Comparison of ENCODE assay signal across 8 cellular contexts in genomic region chr13:36736119-36736726, GRCh38.
DNase-seq lines count a peak whose midpoint lies in the region; ATAC-seq and TF ChIP-seq lines count a peak whose summit lies in the region.

No MANE protein-coding gene starts in this region.

- peak; percentile 65 for TF ChIP-seq CTCF in lower lobe of right lung (IDR thresholded peaks at IDR 0.05)
- TF ChIP-seq CTCF in stomach (IDR thresholded peaks at IDR 0.05) = peak in 5 of 7 experiments; percentile 19 to 78 (median 49)

- H3K9ac ChIP-seq in Karpas-422 (ENCODE audit: low read length) = no peak overlapping the region

- no peak overlapping the region for H3K27ac ChIP-seq in Karpas-422 (ENCODE audit: low read length)
- no peak overlapping the region for H3K27ac ChIP-seq in lower lobe of right lung
- no peak overlapping the region for H3K27ac ChIP-seq in stomach

- no peak overlapping the region for H3K4me2 ChIP-seq in Karpas-422 (ENCODE audit: low read depth, low read length, poor library complexity, severe bottlenecking)

- in situ Hi-C loops in SK-MEL-5 (cut with HindIII; ENCODE audit: low pct_unique_long_range_greater_than_20kb, low sequenced_read_pairs) = no loop called here

- 16 to 21% (median 17%) methylated on average over 4 of the region's 4 CpGs for WGBS in stomach, 5 donors

- H3K9me3 ChIP-seq in Karpas-422 (ENCODE audit: low read length) = no peaks in the 10 kb centered on the region
- no peaks in the 10 kb centered on the region for H3K9me3 ChIP-seq in lower lobe of right lung
- no peaks in the 10 kb centered on the region for H3K9me3 ChIP-seq in stomach

- no peaks in the 10 kb centered on the region for H4K20me1 ChIP-seq in Karpas-422 (ENCODE audit: insufficient read depth, low read depth, low read length)

- H3K4me1 ChIP-seq in Karpas-422 (ENCODE audit: low read length) = peaks cover 6% of the 10 kb centered on the region; the same call in 1 of the 2 replicates
- no peaks in the 10 kb centered on the region for H3K4me1 ChIP-seq in lower lobe of right lung
- H3K4me1 ChIP-seq in stomach = no peaks in the 10 kb centered on the region

- H3K36me3 ChIP-seq in Karpas-422 (ENCODE audit: insufficient read depth, low read length) (no peaks in the 10 kb centered on the region), lower lobe of right lung (no peaks in the 10 kb centered on the region), stomach (no peaks in the 10 kb centered on the region)

- intact Hi-C loops in lower lobe of right lung (cut with DNase I) (no loop called here), stomach (cut with DNase I; ENCODE audit: low total_unique reads) (loop anchor here (10.0 kb wide), 1 partner anchor 451 kb away; no protein-coding TSS in a partner anchor)

- no peak overlapping the region for H2AFZ ChIP-seq in Karpas-422 (ENCODE audit: low read length)

- ATAC-seq in lower lobe of right lung = no peak
- ATAC-seq in GM18870 (IDR thresholded peaks at IDR 0.05; ENCODE audit: unreplicated experiment) = no peak

- peak; percentile 71 for DNase-seq in DMS 273 (lab: John Stamatoyannopoulos, UW; ENCODE audit: unreplicated experiment)
- DNase-seq in DMS 273 treated with DMSO at 0.1 percent for 48 hours (lab: John Stamatoyannopoulos, UW) = no peak
- peak; percentile 73 for DNase-seq in Karpas-422
- DNase-seq in SK-MEL-5 (ENCODE audit: low read depth, low spot score) = peak; percentile 71
- peak; percentile 13 for DNase-seq in central memory CD4-positive, alpha-beta T cell
- no peak for DNase-seq in lower lobe of right lung
- peak; percentile 45 for DNase-seq in stomach

- 0 out of 2 replicates have a peak, but pooled peaks cover 2% of the 10 kb centered on the region for H3K9me2 ChIP-seq in Karpas-422 (replicated peaks; ENCODE audit: insufficient read depth, low read length)

- no peaks in the 10 kb centered on the region for H3K79me2 ChIP-seq in Karpas-422 (ENCODE audit: low read length)

- no peak for TF ChIP-seq EP300 in stomach (IDR thresholded peaks at IDR 0.05)

- H3K27me3 ChIP-seq in Karpas-422 (ENCODE audit: low read length) = no peaks in the 10 kb centered on the region
- H3K27me3 ChIP-seq in lower lobe of right lung (ENCODE audit: low read depth) = no peaks in the 10 kb centered on the region
- H3K27me3 ChIP-seq in stomach = no peaks in the 10 kb centered on the region

- H3K4me3 ChIP-seq in Karpas-422 (ENCODE audit: low read length) = no peak overlapping the region
- no peak overlapping the region for H3K4me3 ChIP-seq in lower lobe of right lung
- no peak overlapping the region for H3K4me3 ChIP-seq in stomach

- TF ChIP-seq POLR2A in stomach (IDR thresholded peaks at IDR 0.05) = no peak

Comparison
In these comparisons a context has a peak if more than half of its experiments do, and no peak if none do; other contexts are left out.
1. DNase-seq: peak in DMS 273 (single experiment), Karpas-422 (single experiment), SK-MEL-5 (single experiment), central memory CD4-positive, alpha-beta T cell (single experiment) and stomach (single experiment); none in DMS 273 treated with DMSO at 0.1 percent for 48 hours (single experiment) and lower lobe of right lung (single experiment).